1 cellular context compared by ENCODE assay signal in the genomic region with DNA sequence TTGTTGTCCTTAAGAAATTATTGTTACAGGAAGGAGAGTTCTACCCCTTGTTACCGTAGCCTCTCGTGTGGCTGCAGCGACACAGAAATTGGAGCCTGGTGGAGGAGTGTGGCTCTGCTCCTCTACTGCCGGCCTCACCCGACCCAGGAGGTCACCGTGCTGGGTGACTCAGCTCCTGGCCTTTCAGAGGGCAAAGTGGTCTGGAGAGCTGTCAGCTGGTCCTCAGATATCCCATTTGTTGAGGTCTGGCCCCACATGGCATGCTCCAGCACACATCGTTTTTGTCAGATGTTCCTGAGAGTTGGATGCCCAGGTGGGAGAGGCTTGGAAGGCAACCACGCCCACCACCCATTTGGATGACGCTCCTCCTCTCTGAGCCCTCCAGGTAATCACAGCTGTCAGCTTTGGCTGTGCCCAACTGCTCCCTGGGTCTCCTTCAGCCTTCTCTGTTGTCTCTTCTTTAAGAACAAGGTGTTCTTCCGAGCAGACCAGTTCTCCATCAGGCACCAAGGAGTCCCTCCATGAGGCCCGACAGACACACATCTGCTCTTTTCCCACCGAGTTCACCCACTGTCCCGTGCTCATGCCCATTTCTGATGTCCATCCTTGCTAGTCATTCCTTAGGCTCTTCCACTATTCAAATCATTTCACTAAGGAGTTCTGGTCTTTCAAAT.
TF ChIP-seq lines count a peak whose summit lies in the region.

No MANE protein-coding gene starts in this region.

TF ChIP-seq in HCT116, 20 proteins besides CTCF, POLR2A, EP300 and RAD21 (continued from another document):
- no peak for TF ChIP-seq EZH2phosphoT487 (IDR thresholded peaks at IDR 0.05; ENCODE audit: borderline replicate concordance)
- TF ChIP-seq ZFX (IDR thresholded peaks at IDR 0.05) = no peak
- no peak for TF ChIP-seq EGR1 (IDR thresholded peaks at IDR 0.05; ENCODE audit: low read depth)
- TF ChIP-seq, protein P1, sequence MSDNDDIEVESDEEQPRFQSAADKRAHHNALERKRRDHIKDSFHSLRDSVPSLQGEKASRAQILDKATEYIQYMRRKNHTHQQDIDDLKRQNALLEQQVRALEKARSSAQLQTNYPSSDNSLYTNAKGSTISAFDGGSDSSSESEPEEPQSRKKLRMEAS (IDR thresholded peaks at IDR 0.05) = no peak
- TF ChIP-seq EZH2 (IDR thresholded peaks at IDR 0.05) = no peak
